In the genomic region with DNA sequence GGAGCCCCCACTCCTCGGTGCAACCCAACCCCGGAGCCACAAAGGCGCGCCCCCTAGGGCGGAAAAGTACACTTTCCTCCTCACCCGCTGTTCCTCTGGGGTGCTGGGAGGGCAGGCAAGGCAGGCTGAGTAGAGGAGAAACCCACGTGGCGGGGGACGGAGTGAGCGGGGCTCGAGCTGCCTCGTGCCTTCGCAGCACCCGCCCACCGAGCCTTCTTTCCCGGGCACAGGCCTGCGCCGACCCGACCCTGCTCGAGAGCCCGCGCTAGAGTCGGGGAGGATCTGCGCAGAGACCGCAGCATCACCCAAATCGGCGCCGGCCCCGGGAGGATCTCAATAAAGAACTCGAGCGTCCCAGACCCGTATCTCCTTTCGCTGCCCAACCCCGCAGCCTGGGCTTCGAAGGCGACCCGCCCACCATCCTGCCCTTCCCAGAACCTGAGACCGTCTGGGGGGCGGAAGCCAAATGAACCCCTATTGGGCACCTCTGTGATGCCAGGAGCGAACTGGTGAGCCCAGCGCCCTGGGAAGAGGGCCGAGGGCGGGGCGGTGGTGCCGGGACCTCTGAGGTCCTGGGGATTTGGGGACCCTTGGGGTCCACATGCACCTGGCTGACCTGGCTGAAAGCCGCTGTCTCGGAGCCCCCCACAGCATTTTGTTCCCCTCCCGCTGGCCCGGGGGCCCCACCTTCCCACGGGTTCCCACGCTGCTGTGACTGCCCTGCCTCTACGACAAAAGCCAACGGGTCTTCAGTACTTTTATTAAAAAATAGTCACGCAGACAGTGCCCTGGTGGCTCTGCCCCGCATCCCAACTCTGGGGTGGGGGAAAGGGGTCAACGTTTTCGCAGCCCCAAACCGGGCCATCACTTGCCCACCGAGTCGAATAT, we compare ENCODE assay signal across 1 cellular context.
TF ChIP-seq lines count a peak whose summit lies in the region.

No MANE protein-coding gene starts in this region.

TF ChIP-seq in H1, 55 proteins besides CTCF, POLR2A, EP300 and RAD21:
- peak; percentile 71 for TF ChIP-seq KDM4A (IDR thresholded peaks at IDR 0.05; ENCODE audit: low read depth, low read length, severe bottlenecking)
- TF ChIP-seq, protein P1, sequence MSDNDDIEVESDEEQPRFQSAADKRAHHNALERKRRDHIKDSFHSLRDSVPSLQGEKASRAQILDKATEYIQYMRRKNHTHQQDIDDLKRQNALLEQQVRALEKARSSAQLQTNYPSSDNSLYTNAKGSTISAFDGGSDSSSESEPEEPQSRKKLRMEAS (IDR thresholded peaks at IDR 0.05): peak; percentile 94
- TF ChIP-seq KDM1A (IDR thresholded peaks at IDR 0.05; ENCODE audit: borderline replicate concordance, low read length): no peak
- TF ChIP-seq CHD1 (IDR thresholded peaks at IDR 0.05; ENCODE audit: low read depth, low read length): no peak
- no peak for TF ChIP-seq SRF (IDR thresholded peaks at IDR 0.05; ENCODE audit: low read depth, low read length)
- no peak for TF ChIP-seq CEBPB (IDR thresholded peaks at IDR 0.05; ENCODE audit: low read depth, low read length)
- peak; percentile 80 for TF ChIP-seq SUZ12 (IDR thresholded peaks at IDR 0.05; ENCODE audit: low read length)
- TF ChIP-seq RNF2 (IDR thresholded peaks at IDR 0.05; ENCODE audit: borderline replicate concordance, low read depth, low read length, missing control alignments, poor library complexity, severe bottlenecking): peak; percentile 62
- TF ChIP-seq JUN (IDR thresholded peaks at IDR 0.05; ENCODE audit: low read depth, low read length): no peak
- TF ChIP-seq, protein P2, sequence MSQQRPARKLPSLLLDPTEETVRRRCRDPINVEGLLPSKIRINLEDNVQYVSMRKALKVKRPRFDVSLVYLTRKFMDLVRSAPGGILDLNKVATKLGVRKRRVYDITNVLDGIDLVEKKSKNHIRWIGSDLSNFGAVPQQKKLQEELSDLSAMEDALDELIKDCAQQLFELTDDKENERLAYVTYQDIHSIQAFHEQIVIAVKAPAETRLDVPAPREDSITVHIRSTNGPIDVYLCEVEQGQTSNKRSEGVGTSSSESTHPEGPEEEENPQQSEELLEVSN (IDR thresholded peaks at IDR 0.05): peak; percentile 88
- peak; percentile 63 for TF ChIP-seq EZH2 (IDR thresholded peaks at IDR 0.05; ENCODE audit: low read depth, low read length, severe bottlenecking)
